8 cellular contexts compared by ENCODE assay signal in genomic region chr10:102647433-102648268, GRCh38. TPM values are rescaled to one million over a fixed set of nuclear protein-coding genes. Genes with fewer than 3 reads are reported as not detected.
DNase-seq lines count a peak whose midpoint lies in the region; ATAC-seq and TF ChIP-seq lines count a peak whose summit lies in the region.

No MANE protein-coding gene starts in this region.

- peak overlapping the region; percentile 85 to 96 (median 92) for H3K4me3 ChIP-seq in breast epithelium
- peak overlapping the region; percentile 86 to 90 for H3K4me3 ChIP-seq in tibial artery

- H3K27ac Mint-ChIP-seq in activated T-cell treated with anti-CD3 and anti-CD28 coated beads, Interleukin-2, amount 50 U/mL, for 24 hours: peak overlapping the region; percentile 97
- peak overlapping the region; percentile 51 for H3K27ac Mint-ChIP-seq in memory B cell

- H3K9me3 ChIP-seq in breast epithelium: no peaks in the 10 kb centered on the region
- H3K9me3 ChIP-seq in tibial artery: no peaks in the 10 kb centered on the region

- no peaks in the 10 kb centered on the region for H3K36me3 ChIP-seq in breast epithelium
- H3K36me3 ChIP-seq in tibial artery: peaks cover 0 to 19% (median 16%) of the 10 kb centered on the region in 3 donors

- peak overlapping the region; percentile 99 to 100 for H3K27ac ChIP-seq in breast epithelium
- H3K27ac ChIP-seq in tibial artery: peak overlapping the region; percentile 97 to 99

- peaks cover 62% of the 10 kb centered on the region for H3K36me3 Mint-ChIP-seq in activated T-cell treated with anti-CD3 and anti-CD28 coated beads, Interleukin-2, amount 50 U/mL, for 24 hours (ENCODE audit: low read depth)
- peaks cover 2% of the 10 kb centered on the region for H3K36me3 Mint-ChIP-seq in memory B cell

- intact Hi-C loops in breast epithelium (cut with DNase I; ENCODE audit: low total_unique reads) (no loop called here), tibial artery (cut with DNase I; ENCODE audit: low total_unique reads) (loop anchor here (5.0 kb wide), 1 partner anchor 65 kb away; the partner anchor contains the start of genes ARL3 and SFXN2)

- no peaks in the 10 kb centered on the region for H3K27me3 Mint-ChIP-seq in activated T-cell treated with anti-CD3 and anti-CD28 coated beads, Interleukin-2, amount 50 U/mL, for 24 hours
- no peaks in the 10 kb centered on the region for H3K27me3 Mint-ChIP-seq in memory B cell

- no peak for TF ChIP-seq POLR2A in breast epithelium (IDR thresholded peaks at IDR 0.05)

- ATAC-seq in memory B cell (ENCODE audit: low read depth): no peak
- ATAC-seq in HG02678 (IDR thresholded peaks at IDR 0.05; ENCODE audit: unreplicated experiment): no peak
- ATAC-seq in GM19324 (IDR thresholded peaks at IDR 0.05; ENCODE audit: low FRiP score, unreplicated experiment): no peak
- no peak for ATAC-seq in HG02588 (IDR thresholded peaks at IDR 0.05; ENCODE audit: unreplicated experiment)

- peak overlapping the region; percentile 97 for H3K4me3 Mint-ChIP-seq in activated T-cell treated with anti-CD3 and anti-CD28 coated beads, Interleukin-2, amount 50 U/mL, for 24 hours
- H3K4me3 Mint-ChIP-seq in memory B cell: peak overlapping the region; percentile 96

- DNase-seq in activated T-cell treated with anti-CD3 and anti-CD28 coated beads, Interleukin-2, amount 50 U/mL, for 24 hours: no peak
- DNase-seq in activated T-cell treated with anti-CD3 and anti-CD28 coated beads for 4 hours: no peak
- DNase-seq in breast epithelium (ENCODE audit: low spot score in 2 of 2): no peak
- peak; percentile 27 to 29 for DNase-seq in memory B cell (ENCODE audit: low spot score in 2 of 2)
- DNase-seq in tibial artery: no peak

- H3K9me3 Mint-ChIP-seq in activated T-cell treated with anti-CD3 and anti-CD28 coated beads, Interleukin-2, amount 50 U/mL, for 24 hours: no peaks in the 10 kb centered on the region
- no peaks in the 10 kb centered on the region for H3K9me3 Mint-ChIP-seq in memory B cell

- H3K4me1 Mint-ChIP-seq in activated T-cell treated with anti-CD3 and anti-CD28 coated beads, Interleukin-2, amount 50 U/mL, for 24 hours (ENCODE audit: low read depth): peaks cover 65% of the 10 kb centered on the region
- peaks cover 55% of the 10 kb centered on the region for H3K4me1 Mint-ChIP-seq in memory B cell

- peaks cover 10 to 52% of the 10 kb centered on the region in 2 donors for H3K4me1 ChIP-seq in breast epithelium
- peaks cover 0 to 63% (median 54%) of the 10 kb centered on the region in 4 donors for H3K4me1 ChIP-seq in tibial artery

- H3K27me3 ChIP-seq in breast epithelium: no peaks in the 10 kb centered on the region
- no peaks in the 10 kb centered on the region for H3K27me3 ChIP-seq in tibial artery

- TF ChIP-seq CTCF in breast epithelium (IDR thresholded peaks at IDR 0.05) (no peak), tibial artery (IDR thresholded peaks at IDR 0.05) (no peak)

RNA-seq across cellular contexts. Expression of gene TRIM8, which starts 3.4 kb away (rescaled TPM):
- 100 to 1,000 TPM in 1 of 3 donors, 10 to 100 TPM in 2; 74.6 to 128 (median 88.8) TPM for total RNA-seq in breast epithelium

Comparison
In these comparisons a context has a peak if more than half of its experiments do, and no peak if none do; other contexts are left out.
1. DNase-seq: peak in memory B cell (2 of 2); none in activated T-cell treated with anti-CD3 and anti-CD28 coated beads, Interleukin-2, amount 50 U/mL, for 24 hours (single experiment), activated T-cell treated with anti-CD3 and anti-CD28 coated beads for 4 hours (single experiment), breast epithelium (0 of 2) and tibial artery (0 of 2).